ENCODE assay signal across 29 cellular contexts in genomic region chr19:41776700-41777099, GRCh38. TPM values are rescaled to one million over a fixed set of nuclear protein-coding genes. Genes with fewer than 3 reads are reported as not detected.
"Had no signal": no experiment of that assay in that cellular context is flagged by ENCODE, and none has a peak within 500 bp of the region (broad histone marks: within the 10 kb centered on the region; RNA-seq: fewer than 3 reads in every experiment).

No MANE protein-coding gene starts in this region.

- ATAC-seq: activated CD4-positive, alpha-beta T cell treated with anti-CD3 and anti-CD28 coated beads for 36 hours; gastrocnemius medialis; natural killer cell; stimulated activated naive B cell treated with anti-CD40 and anti-IgM and Interleukin-4, amounts not matched to agents 10 μg/mL and 1 μg/mL and 100 μg/mL, for 72 hours had no signal

- H3K4me1 ChIP-seq: esophagus muscularis mucosa, gastrocnemius medialis, left ventricle myocardium inferior had no signal

- H3K36me3 ChIP-seq: cardiac muscle cell, esophagus muscularis mucosa, gastrocnemius medialis, left ventricle myocardium inferior, thoracic aorta had no signal

- H3K27ac ChIP-seq: cardiac muscle cell, esophagus muscularis mucosa, gastrocnemius medialis, left ventricle myocardium inferior, thoracic aorta had no signal

- H3K9me3 ChIP-seq: esophagus muscularis mucosa, gastrocnemius medialis, left ventricle myocardium inferior, thoracic aorta had no signal

- H3K27me3 ChIP-seq: cardiac muscle cell had no signal

- DNase-seq: activated B cell treated with CpG ODN at 0.5 μM for 24 hours; activated CD4-positive, alpha-beta T cell treated with anti-CD3 and anti-CD28 coated beads for 36 hours; activated CD4-positive, alpha-beta T cell treated with anti-CD3 and anti-CD28 coated beads, Interleukin-2, amount 50 U/mL, for 4 hours; activated CD8-positive, alpha-beta memory T cell treated with anti-CD3 and anti-CD28 coated beads for 24 hours; activated CD8-positive, alpha-beta memory T cell treated with anti-CD3 and anti-CD28 coated beads, Interleukin-2, amount 50 U/mL, for 4 hours; activated naive CD4-positive, alpha-beta T cell; activated naive CD8-positive, alpha-beta T cell treated with anti-CD3 and anti-CD28 coated beads, Interleukin-2, amount 10 ng/mL, durations not matched to agents 7 days and 5 days; activated T-cell treated with anti-CD3 and anti-CD28 coated beads, Interleukin-2, amount 50 U/mL, for 24 hours; amygdala; cortex of kidney; gastrocnemius medialis; head of caudate nucleus; hypothalamus; left ventricle myocardium inferior; mammary epithelial cell; natural killer cell; stimulated activated CD4-positive, alpha-beta T cell treated with anti-CD3 and anti-CD28 coated beads, Interleukin-2, amount 100 ng/mL, for 48 hours; stimulated activated CD8-positive, alpha-beta memory T cell treated with anti-CD3 and anti-CD28 coated beads, Interleukin-4, amount 100 ng/mL, for 48 hours; stimulated activated naive B cell treated with anti-CD40 and anti-IgM and Interleukin-4, amounts not matched to agents 10 μg/mL and 1 μg/mL and 100 μg/mL, for 72 hours; T1000 had no signal

- H3K4me3 ChIP-seq: cardiac muscle cell, esophagus muscularis mucosa, gastrocnemius medialis, left ventricle myocardium inferior, thoracic aorta had no signal

RNA-seq across cellular contexts. Expression of gene CEACAM3, which starts 19.7 kb away (rescaled TPM):
- total RNA-seq: activated B cell treated with CpG ODN at 0.5 μM for 24 hours; activated CD4-positive, alpha-beta T cell treated with anti-CD3 and anti-CD28 coated beads for 36 hours; activated naive CD8-positive, alpha-beta T cell treated with anti-CD3 and anti-CD28 coated beads, Interleukin-2, amount 10 ng/mL, durations not matched to agents 7 days and 5 days; activated T-helper 2 cell treated with anti-CD3 and anti-CD28 coated beads, Interferon-gamma antibody, Interleukin-2, Interleukin-4, amounts not matched to agents 10 μg/mL and 5 μg/mL and 100 μg/mL, durations not matched to agents 14 hours and 24 hours and 36 hours; cardiac muscle cell; cerebellum; gastrocnemius medialis; left ventricle myocardium inferior; mammary epithelial cell; mesothelial cell of epicardium; osteoblast; T-helper 1 cell treated with Interleukin-12 subunit alpha and Interleukin-12 subunit beta and Interleukin-4 antibody, amounts not matched to agents 30 ng/mL and 1 ng/mL, for 36 hours; thoracic aorta; ureter had no signal

RNA-seq across cellular contexts. Expression of gene CEACAM6, which starts 21.4 kb away (rescaled TPM):
- total RNA-seq: activated B cell treated with CpG ODN at 0.5 μM for 24 hours; activated CD4-positive, alpha-beta T cell treated with anti-CD3 and anti-CD28 coated beads for 36 hours; activated naive CD8-positive, alpha-beta T cell treated with anti-CD3 and anti-CD28 coated beads, Interleukin-2, amount 10 ng/mL, durations not matched to agents 7 days and 5 days; activated T-helper 2 cell treated with anti-CD3 and anti-CD28 coated beads, Interferon-gamma antibody, Interleukin-2, Interleukin-4, amounts not matched to agents 10 μg/mL and 5 μg/mL and 100 μg/mL, durations not matched to agents 14 hours and 24 hours and 36 hours; cardiac muscle cell; mesothelial cell of epicardium; natural killer cell; osteoblast; T-helper 1 cell treated with Interleukin-12 subunit alpha and Interleukin-12 subunit beta and Interleukin-4 antibody, amounts not matched to agents 30 ng/mL and 1 ng/mL, for 36 hours; thoracic aorta had no signal
